9 cellular contexts compared by ENCODE assay signal in genomic region chr4:158259955-158260575, GRCh38. TPM values are rescaled to one million over a fixed set of nuclear protein-coding genes. Genes with fewer than 3 reads are reported as not detected.
DNase-seq lines count a peak whose midpoint lies in the region; TF ChIP-seq lines count a peak whose summit lies in the region.
"Had no signal": no experiment of that assay in that cellular context is flagged by ENCODE, and none has a peak within 500 bp of the region (broad histone marks: within the 10 kb centered on the region; RNA-seq: fewer than 3 reads in every experiment).

No MANE protein-coding gene starts in this region.

- H3K9me3 Mint-ChIP-seq in CD14-positive monocyte, result no peaks in the 10 kb centered on the region
- no peaks in the 10 kb centered on the region for H3K9me3 Mint-ChIP-seq in activated CD4-positive, alpha-beta memory T cell treated with anti-CD3 and anti-CD28 coated beads for 36 hours

- no peak overlapping the region for H3K27ac Mint-ChIP-seq in CD14-positive monocyte
- H3K27ac Mint-ChIP-seq in activated CD4-positive, alpha-beta memory T cell treated with anti-CD3 and anti-CD28 coated beads for 36 hours, result no peak overlapping the region

- in situ Hi-C loops in SK-MEL-5 (cut with HindIII; ENCODE audit: low pct_unique_long_range_greater_than_20kb, low sequenced_read_pairs), result no loop called here

- H3K4me1 ChIP-seq in HEK293 (ENCODE audit: control insufficient read depth, insufficient read depth, low read length), result no peaks in the 10 kb centered on the region
- H3K4me1 ChIP-seq in hepatocyte (ENCODE audit: insufficient read depth), result no peaks in the 10 kb centered on the region

- DNase-seq in CD14-positive monocyte (ENCODE audit: low spot score), result no peak
- DNase-seq in SK-MEL-5 (ENCODE audit: low read depth, low spot score), result peak; percentile 52
- peak; percentile 40 for DNase-seq in hepatocyte (ENCODE audit: low spot score)
- DNase-seq in activated CD4-positive, alpha-beta memory T cell treated with anti-CD3 and anti-CD28 coated beads for 36 hours, result no peak
- no peak for DNase-seq in T1000 (lab: John Stamatoyannopoulos, UW)
- no peak for DNase-seq in GM19238 (ENCODE audit: insufficient read length, low spot score)
- DNase-seq in epidermal melanocyte (ENCODE audit: insufficient read length, low spot score), result no peak

- H3K4me3 ChIP-seq in HEK293 (ENCODE audit: low read depth, low read length) (no peak overlapping the region), hepatocyte (no peak overlapping the region)

- no peaks in the 10 kb centered on the region for H4K20me1 ChIP-seq in hepatocyte (ENCODE audit: insufficient read depth, poor library complexity, severe bottlenecking)

- H3K27me3 ChIP-seq in hepatocyte, result no peaks in the 10 kb centered on the region

- no peaks in the 10 kb centered on the region for H3K27me3 Mint-ChIP-seq in CD14-positive monocyte (ENCODE audit: low read depth in 3 of 3)
- peaks cover 1% of the 10 kb centered on the region for H3K27me3 Mint-ChIP-seq in activated CD4-positive, alpha-beta memory T cell treated with anti-CD3 and anti-CD28 coated beads for 36 hours

- CTCF ChIA-PET in HEK293 (lab: Yijun Ruan, JAX), result interaction anchor here (0.6 to 1.5 kb wide), 6 partner anchors 55 to 743 kb away, joined by 3 to 9 read pairs (median 4); no protein-coding TSS in a partner anchor
- CTCF ChIA-PET in activated CD4-positive, alpha-beta memory T cell treated with anti-CD3 and anti-CD28 coated beads for 36 hours (lab: Charles Lee), result interaction anchor here (0.6 to 1.0 kb wide), 4 partner anchors 9 to 567 kb away, joined by 3 to 4 read pairs (median 3); no protein-coding TSS in a partner anchor

- intact Hi-C loops in CD14-positive monocyte (cut with micrococcal nuclease), result loop anchor here in 1 of 2 donors (5.0 kb wide), 1 partner anchor 367 kb away; no protein-coding TSS in a partner anchor
- intact Hi-C loops in activated CD4-positive, alpha-beta memory T cell treated with anti-CD3 and anti-CD28 coated beads for 36 hours (cut with micrococcal nuclease), result loop anchor here (1.0 to 10.0 kb wide), 4 partner anchors 235 to 945 kb away; no protein-coding TSS in a partner anchor

- peak; percentile 24 for TF ChIP-seq CTCF in CD14-positive monocyte (IDR thresholded peaks at IDR 0.05)
- no peak for TF ChIP-seq CTCF in HEK293 (tag by site-specific recombination; IDR thresholded peaks at IDR 0.05)
- peak; percentile 58 for TF ChIP-seq CTCF in hepatocyte (IDR thresholded peaks at IDR 0.05; ENCODE audit: poor library complexity)

- no peaks in the 10 kb centered on the region for H3K79me2 ChIP-seq in hepatocyte

- no peaks in the 10 kb centered on the region for H3K36me3 ChIP-seq in HEK293 (ENCODE audit: control insufficient read depth in 2 of 2, insufficient read depth in 1 of 2, low read length in 2 of 2)
- H3K36me3 ChIP-seq in hepatocyte (replicated peaks; ENCODE audit: insufficient read depth, low read depth), result no peaks in the 10 kb centered on the region

- POLR2A ChIA-PET in HEK293 (lab: Yijun Ruan, JAX), result no interaction called here
- POLR2A ChIA-PET in activated CD4-positive, alpha-beta memory T cell treated with anti-CD3 and anti-CD28 coated beads for 36 hours (lab: Charles Lee), result no interaction called here

- H3K9me2 ChIP-seq in hepatocyte (replicated peaks; ENCODE audit: insufficient read depth), result no peaks in the 10 kb centered on the region

- H3K9me3 ChIP-seq in HEK293 (ENCODE audit: control insufficient read depth, insufficient read depth, low read depth, low read length) (no peaks in the 10 kb centered on the region), hepatocyte (ENCODE audit: low read depth) (no peaks in the 10 kb centered on the region)

- peaks cover 3 to 6% of the 10 kb centered on the region in 2 donors for H3K36me3 Mint-ChIP-seq in CD14-positive monocyte
- H3K36me3 Mint-ChIP-seq in activated CD4-positive, alpha-beta memory T cell treated with anti-CD3 and anti-CD28 coated beads for 36 hours, result no peaks in the 10 kb centered on the region

- WGBS in hepatocyte (ENCODE audit: low lambda C conversion rate, missing lambda C conversion rate), result 59% methylated on average over 3 of the region's 3 CpGs

- no peaks in the 10 kb centered on the region for H3K4me1 Mint-ChIP-seq in CD14-positive monocyte
- H3K4me1 Mint-ChIP-seq in activated CD4-positive, alpha-beta memory T cell treated with anti-CD3 and anti-CD28 coated beads for 36 hours (ENCODE audit: low read depth), result no peaks in the 10 kb centered on the region

- H3K27ac ChIP-seq in HEK293 (ENCODE audit: extremely low read depth, low read depth, low read length), result no peak overlapping the region
- no peak overlapping the region for H3K27ac ChIP-seq in hepatocyte
- H3K27ac ChIP-seq: epithelial cell of prostate had no signal

- no peak overlapping the region for H3K4me3 Mint-ChIP-seq in CD14-positive monocyte
- no peak overlapping the region for H3K4me3 Mint-ChIP-seq in activated CD4-positive, alpha-beta memory T cell treated with anti-CD3 and anti-CD28 coated beads for 36 hours

- H2AFZ ChIP-seq in hepatocyte, result no peak overlapping the region

- no peak overlapping the region for H3K4me2 ChIP-seq in hepatocyte

TF ChIP-seq in HEK293, 187 proteins besides CTCF, POLR2A, EP300 and RAD21:
- TF ChIP-seq ZNF654 (tag by site-specific recombination; IDR thresholded peaks at IDR 0.05; ENCODE audit: low read depth), result peak; percentile 42
- TF ChIP-seq ZNF366 (tag by site-specific recombination; conservative IDR thresholded peaks at IDR 0.05), result no peak
- no peak for TF ChIP-seq HIC1 (tag by site-specific recombination; IDR thresholded peaks at IDR 0.05)
- TF ChIP-seq ZNF426 (tag by site-specific recombination; IDR thresholded peaks at IDR 0.05), result no peak
- TF ChIP-seq ZNF248 (tag by site-specific recombination; IDR thresholded peaks at IDR 0.05), result no peak
- TF ChIP-seq ZNF777 (tag by site-specific recombination; IDR thresholded peaks at IDR 0.05; ENCODE audit: borderline replicate concordance), result no peak
- no peak for TF ChIP-seq ZNF747 (tag by site-specific recombination; IDR thresholded peaks at IDR 0.05)
- no peak for TF ChIP-seq PRDM4 (tag by site-specific recombination; IDR thresholded peaks at IDR 0.05)
- TF ChIP-seq GFI1B (tag by site-specific recombination; IDR thresholded peaks at IDR 0.05), result no peak

RNA-seq across cellular contexts. Expression of gene TMEM144, which starts 49.8 kb away (rescaled TPM):
- 1 to 10 TPM; 1.0 to 1.5 TPM for polyA plus RNA-seq in CD14-positive monocyte
- 26.8 and 27.1 TPM in 2 replicates for total RNA-seq in SK-MEL-5 (2014; rRNA removed; shearing (Covaris generic))
- polyA plus RNA-seq in SK-MEL-5 (2015; cell fraction: cytosol; rRNA removed), result 13.7 and 25.6 TPM in 2 replicates
- 13.2 and 25.5 TPM in 2 replicates for polyA plus RNA-seq in SK-MEL-5 (2015; cell fraction: nucleus; rRNA removed)
- 58.9 and 68.5 TPM in 2 replicates for total RNA-seq in hepatocyte
- polyA plus RNA-seq in hepatocyte, result 17.5 and 18.4 TPM in 2 replicates
- under 1 TPM in 1 of 2 experiments, not detected in 1; 0.29 TPM for total RNA-seq in activated CD4-positive, alpha-beta memory T cell treated with anti-CD3 and anti-CD28 coated beads for 36 hours

Comparison
In these comparisons a context has a peak if more than half of its experiments do, and no peak if none do; other contexts are left out.
1. DNase-seq: peak in SK-MEL-5 (single experiment) and hepatocyte (single experiment); none in CD14-positive monocyte (single experiment), activated CD4-positive, alpha-beta memory T cell treated with anti-CD3 and anti-CD28 coated beads for 36 hours (single experiment), T1000 (single experiment), GM19238 (single experiment) and epidermal melanocyte (single experiment).
2. RNA of gene TMEM144, which starts 49.8 kb away (total RNA-seq): 58.9 to 68.5 TPM in hepatocyte and 26.8 to 27.1 TPM in SK-MEL-5; 0.29 TPM in activated CD4-positive, alpha-beta memory T cell treated with anti-CD3 and anti-CD28 coated beads for 36 hours; every median in the first group is over 10 times any median in the second.